Comparison of ENCODE assay signal across 1 cellular context in the genomic region with DNA sequence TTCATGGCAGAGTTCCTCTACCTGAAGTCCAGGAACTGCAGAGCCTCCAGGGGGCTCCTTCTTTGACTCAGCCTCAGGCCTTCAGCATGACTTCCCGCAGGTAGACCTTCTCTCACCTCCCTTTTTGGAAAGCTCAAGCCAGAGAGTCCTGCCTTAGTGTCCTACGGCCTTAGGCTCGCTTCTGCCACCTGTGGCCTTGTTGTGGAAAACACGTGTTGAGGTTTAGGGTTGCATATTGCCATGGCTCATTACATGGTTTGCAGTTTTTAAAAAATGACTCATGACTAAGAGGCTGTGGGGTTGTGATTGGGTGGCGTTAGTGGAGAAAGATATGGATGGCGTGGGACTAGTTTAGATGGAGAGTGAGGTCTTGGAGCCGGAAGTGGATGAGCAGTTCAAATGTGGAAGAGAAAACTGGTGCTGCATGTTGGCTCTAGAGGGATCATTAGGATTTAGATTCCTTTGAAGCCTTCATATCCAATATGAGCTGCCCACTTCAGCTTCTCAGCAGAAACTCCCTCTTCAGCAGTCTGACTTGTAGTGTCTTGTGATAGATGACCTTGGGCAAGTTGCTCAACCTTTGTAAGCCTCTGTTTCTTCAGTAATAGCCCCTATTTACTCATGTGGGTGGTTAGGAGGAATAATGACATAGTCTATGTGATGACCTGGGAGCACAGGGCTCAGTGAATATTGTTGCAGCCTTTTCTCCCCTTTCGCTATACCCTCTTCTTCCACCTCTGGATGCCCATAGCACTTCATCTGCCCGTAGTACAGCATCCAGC.
TF ChIP-seq lines count a peak whose summit lies in the region.

No MANE protein-coding gene starts in this region.

TF ChIP-seq in HepG2, 621 proteins besides CTCF, POLR2A, EP300 and RAD21 (continued from another document and continues in another):
- TF ChIP-seq, protein P1, sequence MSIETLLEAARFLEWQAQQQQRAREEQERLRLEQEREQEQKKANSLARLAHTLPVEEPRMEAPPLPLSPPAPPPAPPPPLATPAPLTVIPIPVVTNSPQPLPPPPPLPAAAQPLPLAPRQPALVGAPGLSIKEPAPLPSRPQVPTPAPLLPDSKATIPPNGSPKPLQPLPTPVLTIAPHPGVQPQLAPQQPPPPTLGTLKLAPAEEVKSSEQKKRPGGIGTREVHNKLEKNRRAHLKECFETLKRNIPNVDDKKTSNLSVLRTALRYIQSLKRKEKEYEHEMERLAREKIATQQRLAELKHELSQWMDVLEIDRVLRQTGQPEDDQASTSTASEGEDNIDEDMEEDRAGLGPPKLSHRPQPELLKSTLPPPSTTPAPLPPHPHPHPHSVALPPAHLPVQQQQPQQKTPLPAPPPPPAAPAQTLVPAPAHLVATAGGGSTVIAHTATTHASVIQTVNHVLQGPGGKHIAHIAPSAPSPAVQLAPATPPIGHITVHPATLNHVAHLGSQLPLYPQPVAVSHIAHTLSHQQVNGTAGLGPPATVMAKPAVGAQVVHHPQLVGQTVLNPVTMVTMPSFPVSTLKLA (IDR thresholded peaks at IDR 0.05): peak; percentile 58; the same call in 1 of the 2 replicates
- TF ChIP-seq MYC (CRISPR knock-in tag; IDR thresholded peaks at IDR 0.05; ENCODE audit: borderline replicate concordance): peak; percentile 60; the same call in 1 of the 2 replicates
- TF ChIP-seq ATM (IDR thresholded peaks at IDR 0.05; ENCODE audit: borderline replicate concordance): no peak
- no peak for TF ChIP-seq GLI4 (CRISPR knock-in tag; IDR thresholded peaks at IDR 0.05; ENCODE audit: borderline replicate concordance)
- TF ChIP-seq FOXK1 (CRISPR knock-in tag; IDR thresholded peaks at IDR 0.05; ENCODE audit: borderline replicate concordance, low read depth): peak; percentile 56; the same call in 1 of the 2 replicates
- 0 out of 3 replicates have a peak, but pooled peaks have one; percentile 22 for TF ChIP-seq MXI1 (IDR thresholded peaks at IDR 0.05; ENCODE audit: borderline replicate concordance, low read depth, low read length)
- TF ChIP-seq KAT8 (CRISPR knock-in tag; IDR thresholded peaks at IDR 0.05): peak; percentile 41; the same call in 1 of the 2 replicates
- TF ChIP-seq EHMT2 (IDR thresholded peaks at IDR 0.05; ENCODE audit: borderline replicate concordance, low read depth, low read length): no peak; the same call in 1 of the 2 replicates
- TF ChIP-seq ZC3H4 (CRISPR knock-in tag; IDR thresholded peaks at IDR 0.05; ENCODE audit: borderline replicate concordance): no peak
- TF ChIP-seq, protein P2, sequence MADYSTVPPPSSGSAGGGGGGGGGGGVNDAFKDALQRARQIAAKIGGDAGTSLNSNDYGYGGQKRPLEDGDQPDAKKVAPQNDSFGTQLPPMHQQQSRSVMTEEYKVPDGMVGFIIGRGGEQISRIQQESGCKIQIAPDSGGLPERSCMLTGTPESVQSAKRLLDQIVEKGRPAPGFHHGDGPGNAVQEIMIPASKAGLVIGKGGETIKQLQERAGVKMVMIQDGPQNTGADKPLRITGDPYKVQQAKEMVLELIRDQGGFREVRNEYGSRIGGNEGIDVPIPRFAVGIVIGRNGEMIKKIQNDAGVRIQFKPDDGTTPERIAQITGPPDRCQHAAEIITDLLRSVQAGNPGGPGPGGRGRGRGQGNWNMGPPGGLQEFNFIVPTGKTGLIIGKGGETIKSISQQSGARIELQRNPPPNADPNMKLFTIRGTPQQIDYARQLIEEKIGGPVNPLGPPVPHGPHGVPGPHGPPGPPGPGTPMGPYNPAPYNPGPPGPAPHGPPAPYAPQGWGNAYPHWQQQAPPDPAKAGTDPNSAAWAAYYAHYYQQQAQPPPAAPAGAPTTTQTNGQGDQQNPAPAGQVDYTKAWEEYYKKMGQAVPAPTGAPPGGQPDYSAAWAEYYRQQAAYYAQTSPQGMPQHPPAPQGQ (CRISPR knock-in tag; IDR thresholded peaks at IDR 0.05; ENCODE audit: borderline replicate concordance): no peak
- 0 out of 2 replicates have a peak, but pooled peaks have one; percentile 15 for TF ChIP-seq SOX5 (CRISPR knock-in tag; IDR thresholded peaks at IDR 0.05; ENCODE audit: borderline replicate concordance)
- no peak for TF ChIP-seq ZBTB1 (CRISPR knock-in tag; IDR thresholded peaks at IDR 0.05; ENCODE audit: borderline replicate concordance)
- 0 out of 2 replicates have a peak, but pooled peaks have one; percentile 35 for TF ChIP-seq RNF2 (conservative IDR thresholded peaks at IDR 0.05; ENCODE audit: low read depth)
- no peak for TF ChIP-seq ZNF34 (CRISPR knock-in tag; IDR thresholded peaks at IDR 0.05; ENCODE audit: borderline replicate concordance)
- no peak for TF ChIP-seq KMT2A (CRISPR knock-in tag; IDR thresholded peaks at IDR 0.05)
- no peak for TF ChIP-seq MTF2 (CRISPR knock-in tag; IDR thresholded peaks at IDR 0.05; ENCODE audit: borderline replicate concordance)
- 0 out of 2 replicates have a peak, but pooled peaks have one; percentile 19 for TF ChIP-seq ARID5B (CRISPR knock-in tag; IDR thresholded peaks at IDR 0.05)
- peak; percentile 70 for TF ChIP-seq SMC3 (IDR thresholded peaks at IDR 0.05; ENCODE audit: low read length)
- 0 out of 2 replicates have a peak, but pooled peaks have one; percentile 31 for TF ChIP-seq ATF2 (CRISPR knock-in tag; IDR thresholded peaks at IDR 0.05)
- TF ChIP-seq, protein P3, sequence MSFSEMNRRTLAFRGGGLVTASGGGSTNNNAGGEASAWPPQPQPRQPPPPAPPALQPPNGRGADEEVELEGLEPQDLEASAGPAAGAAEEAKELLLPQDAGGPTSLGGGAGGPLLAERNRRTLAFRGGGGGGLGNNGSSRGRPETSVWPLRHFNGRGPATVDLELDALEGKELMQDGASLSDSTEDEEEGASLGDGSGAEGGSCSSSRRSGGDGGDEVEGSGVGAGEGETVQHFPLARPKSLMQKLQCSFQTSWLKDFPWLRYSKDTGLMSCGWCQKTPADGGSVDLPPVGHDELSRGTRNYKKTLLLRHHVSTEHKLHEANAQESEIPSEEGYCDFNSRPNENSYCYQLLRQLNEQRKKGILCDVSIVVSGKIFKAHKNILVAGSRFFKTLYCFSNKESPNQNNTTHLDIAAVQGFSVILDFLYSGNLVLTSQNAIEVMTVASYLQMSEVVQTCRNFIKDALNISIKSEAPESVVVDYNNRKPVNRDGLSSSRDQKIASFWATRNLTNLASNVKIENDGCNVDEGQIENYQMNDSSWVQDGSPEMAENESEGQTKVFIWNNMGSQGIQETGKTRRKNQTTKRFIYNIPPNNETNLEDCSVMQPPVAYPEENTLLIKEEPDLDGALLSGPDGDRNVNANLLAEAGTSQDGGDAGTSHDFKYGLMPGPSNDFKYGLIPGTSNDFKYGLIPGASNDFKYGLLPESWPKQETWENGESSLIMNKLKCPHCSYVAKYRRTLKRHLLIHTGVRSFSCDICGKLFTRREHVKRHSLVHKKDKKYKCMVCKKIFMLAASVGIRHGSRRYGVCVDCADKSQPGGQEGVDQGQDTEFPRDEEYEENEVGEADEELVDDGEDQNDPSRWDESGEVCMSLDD (CRISPR knock-in tag; IDR thresholded peaks at IDR 0.05; ENCODE audit: borderline replicate concordance): no peak
- TF ChIP-seq ZNF558 (CRISPR knock-in tag; IDR thresholded peaks at IDR 0.05; ENCODE audit: borderline replicate concordance): no peak
- TF ChIP-seq ZSCAN20 (CRISPR knock-in tag; IDR thresholded peaks at IDR 0.05; ENCODE audit: borderline replicate concordance): no peak
- TF ChIP-seq ZNF597 (CRISPR knock-in tag; IDR thresholded peaks at IDR 0.05): no peak
- peak; percentile 80; the same call in 1 of the 2 replicates for TF ChIP-seq ZNF644 (CRISPR knock-in tag; IDR thresholded peaks at IDR 0.05; ENCODE audit: low read depth)
- TF ChIP-seq KDM4B (CRISPR knock-in tag; IDR thresholded peaks at IDR 0.05): no peak
- TF ChIP-seq ZMYM4 (CRISPR knock-in tag; IDR thresholded peaks at IDR 0.05): peak; percentile 49; the same call in 1 of the 2 replicates
- TF ChIP-seq ZNF557 (CRISPR knock-in tag; IDR thresholded peaks at IDR 0.05): no peak
- TF ChIP-seq ZNF230 (CRISPR knock-in tag; IDR thresholded peaks at IDR 0.05): no peak
- no peak for TF ChIP-seq PCBP2 (optimal IDR thresholded peaks at IDR 0.05; ENCODE audit: low read depth, low read length, poor library complexity, severe bottlenecking)
- TF ChIP-seq ZKSCAN5 (CRISPR knock-in tag; IDR thresholded peaks at IDR 0.05): peak; percentile 89
- no peak for TF ChIP-seq AKNA (CRISPR knock-in tag; IDR thresholded peaks at IDR 0.05; ENCODE audit: borderline replicate concordance)
- TF ChIP-seq ZFP41 (CRISPR knock-in tag; IDR thresholded peaks at IDR 0.05; ENCODE audit: borderline replicate concordance): no peak
- no peak for TF ChIP-seq ZFP36 (IDR thresholded peaks at IDR 0.05; ENCODE audit: borderline replicate concordance, low read depth, low read length, partially characterized antibody)
- TF ChIP-seq THYN1 (CRISPR knock-in tag; IDR thresholded peaks at IDR 0.05; ENCODE audit: borderline replicate concordance, low read depth): no peak
- TF ChIP-seq TRIM24 (CRISPR knock-in tag; IDR thresholded peaks at IDR 0.05): no peak
- 0 out of 2 replicates have a peak, but pooled peaks have one; percentile 16 for TF ChIP-seq BHLHE40 (IDR thresholded peaks at IDR 0.05; ENCODE audit: low read length)
- TF ChIP-seq ZNF546 (CRISPR knock-in tag; conservative IDR thresholded peaks at IDR 0.05): no peak
- peak; percentile 35; the same call in 1 of the 2 replicates for TF ChIP-seq SAP130 (CRISPR knock-in tag; IDR thresholded peaks at IDR 0.05; ENCODE audit: low read depth)
